ENCODE assay signal across 1 cellular context in the genomic region with DNA sequence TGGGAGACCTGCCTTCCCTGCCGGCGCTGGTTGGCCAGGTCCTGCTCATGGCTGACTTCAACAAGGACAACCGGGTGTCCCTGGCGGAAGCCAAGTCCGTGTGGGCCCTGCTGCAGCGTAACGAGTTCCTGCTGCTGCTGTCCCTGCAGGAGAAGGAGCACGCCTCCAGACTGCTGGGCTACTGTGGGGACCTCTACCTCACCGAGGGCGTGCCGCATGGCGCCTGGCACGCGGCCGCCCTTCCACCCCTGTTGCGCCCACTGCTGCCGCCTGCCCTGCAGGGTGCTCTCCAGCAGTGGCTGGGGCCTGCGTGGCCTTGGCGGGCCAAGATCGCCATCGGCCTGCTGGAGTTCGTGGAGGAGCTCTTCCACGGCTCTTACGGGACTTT.
TF ChIP-seq lines count a peak whose summit lies in the region.

No MANE protein-coding gene starts in this region.

TF ChIP-seq in WTC11, 78 proteins besides CTCF, POLR2A, EP300 and RAD21:
- TF ChIP-seq, protein P1, sequence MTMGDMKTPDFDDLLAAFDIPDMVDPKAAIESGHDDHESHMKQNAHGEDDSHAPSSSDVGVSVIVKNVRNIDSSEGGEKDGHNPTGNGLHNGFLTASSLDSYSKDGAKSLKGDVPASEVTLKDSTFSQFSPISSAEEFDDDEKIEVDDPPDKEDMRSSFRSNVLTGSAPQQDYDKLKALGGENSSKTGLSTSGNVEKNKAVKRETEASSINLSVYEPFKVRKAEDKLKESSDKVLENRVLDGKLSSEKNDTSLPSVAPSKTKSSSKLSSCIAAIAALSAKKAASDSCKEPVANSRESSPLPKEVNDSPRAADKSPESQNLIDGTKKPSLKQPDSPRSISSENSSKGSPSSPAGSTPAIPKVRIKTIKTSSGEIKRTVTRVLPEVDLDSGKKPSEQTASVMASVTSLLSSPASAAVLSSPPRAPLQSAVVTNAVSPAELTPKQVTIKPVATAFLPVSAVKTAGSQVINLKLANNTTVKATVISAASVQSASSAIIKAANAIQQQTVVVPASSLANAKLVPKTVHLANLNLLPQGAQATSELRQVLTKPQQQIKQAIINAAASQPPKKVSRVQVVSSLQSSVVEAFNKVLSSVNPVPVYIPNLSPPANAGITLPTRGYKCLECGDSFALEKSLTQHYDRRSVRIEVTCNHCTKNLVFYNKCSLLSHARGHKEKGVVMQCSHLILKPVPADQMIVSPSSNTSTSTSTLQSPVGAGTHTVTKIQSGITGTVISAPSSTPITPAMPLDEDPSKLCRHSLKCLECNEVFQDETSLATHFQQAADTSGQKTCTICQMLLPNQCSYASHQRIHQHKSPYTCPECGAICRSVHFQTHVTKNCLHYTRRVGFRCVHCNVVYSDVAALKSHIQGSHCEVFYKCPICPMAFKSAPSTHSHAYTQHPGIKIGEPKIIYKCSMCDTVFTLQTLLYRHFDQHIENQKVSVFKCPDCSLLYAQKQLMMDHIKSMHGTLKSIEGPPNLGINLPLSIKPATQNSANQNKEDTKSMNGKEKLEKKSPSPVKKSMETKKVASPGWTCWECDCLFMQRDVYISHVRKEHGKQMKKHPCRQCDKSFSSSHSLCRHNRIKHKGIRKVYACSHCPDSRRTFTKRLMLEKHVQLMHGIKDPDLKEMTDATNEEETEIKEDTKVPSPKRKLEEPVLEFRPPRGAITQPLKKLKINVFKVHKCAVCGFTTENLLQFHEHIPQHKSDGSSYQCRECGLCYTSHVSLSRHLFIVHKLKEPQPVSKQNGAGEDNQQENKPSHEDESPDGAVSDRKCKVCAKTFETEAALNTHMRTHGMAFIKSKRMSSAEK (CRISPR knock-in tag; IDR thresholded peaks at IDR 0.05; ENCODE audit: borderline replicate concordance): no peak
- TF ChIP-seq, protein P2, sequence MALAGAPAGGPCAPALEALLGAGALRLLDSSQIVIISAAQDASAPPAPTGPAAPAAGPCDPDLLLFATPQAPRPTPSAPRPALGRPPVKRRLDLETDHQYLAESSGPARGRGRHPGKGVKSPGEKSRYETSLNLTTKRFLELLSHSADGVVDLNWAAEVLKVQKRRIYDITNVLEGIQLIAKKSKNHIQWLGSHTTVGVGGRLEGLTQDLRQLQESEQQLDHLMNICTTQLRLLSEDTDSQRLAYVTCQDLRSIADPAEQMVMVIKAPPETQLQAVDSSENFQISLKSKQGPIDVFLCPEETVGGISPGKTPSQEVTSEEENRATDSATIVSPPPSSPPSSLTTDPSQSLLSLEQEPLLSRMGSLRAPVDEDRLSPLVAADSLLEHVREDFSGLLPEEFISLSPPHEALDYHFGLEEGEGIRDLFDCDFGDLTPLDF (CRISPR knock-in tag; IDR thresholded peaks at IDR 0.05): no peak
- TF ChIP-seq, protein P3, sequence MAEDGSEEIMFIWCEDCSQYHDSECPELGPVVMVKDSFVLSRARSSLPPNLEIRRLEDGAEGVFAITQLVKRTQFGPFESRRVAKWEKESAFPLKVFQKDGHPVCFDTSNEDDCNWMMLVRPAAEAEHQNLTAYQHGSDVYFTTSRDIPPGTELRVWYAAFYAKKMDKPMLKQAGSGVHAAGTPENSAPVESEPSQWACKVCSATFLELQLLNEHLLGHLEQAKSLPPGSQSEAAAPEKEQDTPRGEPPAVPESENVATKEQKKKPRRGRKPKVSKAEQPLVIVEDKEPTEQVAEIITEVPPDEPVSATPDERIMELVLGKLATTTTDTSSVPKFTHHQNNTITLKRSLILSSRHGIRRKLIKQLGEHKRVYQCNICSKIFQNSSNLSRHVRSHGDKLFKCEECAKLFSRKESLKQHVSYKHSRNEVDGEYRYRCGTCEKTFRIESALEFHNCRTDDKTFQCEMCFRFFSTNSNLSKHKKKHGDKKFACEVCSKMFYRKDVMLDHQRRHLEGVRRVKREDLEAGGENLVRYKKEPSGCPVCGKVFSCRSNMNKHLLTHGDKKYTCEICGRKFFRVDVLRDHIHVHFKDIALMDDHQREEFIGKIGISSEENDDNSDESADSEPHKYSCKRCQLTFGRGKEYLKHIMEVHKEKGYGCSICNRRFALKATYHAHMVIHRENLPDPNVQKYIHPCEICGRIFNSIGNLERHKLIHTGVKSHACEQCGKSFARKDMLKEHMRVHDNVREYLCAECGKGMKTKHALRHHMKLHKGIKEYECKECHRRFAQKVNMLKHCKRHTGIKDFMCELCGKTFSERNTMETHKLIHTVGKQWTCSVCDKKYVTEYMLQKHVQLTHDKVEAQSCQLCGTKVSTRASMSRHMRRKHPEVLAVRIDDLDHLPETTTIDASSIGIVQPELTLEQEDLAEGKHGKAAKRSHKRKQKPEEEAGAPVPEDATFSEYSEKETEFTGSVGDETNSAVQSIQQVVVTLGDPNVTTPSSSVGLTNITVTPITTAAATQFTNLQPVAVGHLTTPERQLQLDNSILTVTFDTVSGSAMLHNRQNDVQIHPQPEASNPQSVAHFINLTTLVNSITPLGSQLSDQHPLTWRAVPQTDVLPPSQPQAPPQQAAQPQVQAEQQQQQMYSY (CRISPR knock-in tag; IDR thresholded peaks at IDR 0.05): no peak
- TF ChIP-seq, protein P4, sequence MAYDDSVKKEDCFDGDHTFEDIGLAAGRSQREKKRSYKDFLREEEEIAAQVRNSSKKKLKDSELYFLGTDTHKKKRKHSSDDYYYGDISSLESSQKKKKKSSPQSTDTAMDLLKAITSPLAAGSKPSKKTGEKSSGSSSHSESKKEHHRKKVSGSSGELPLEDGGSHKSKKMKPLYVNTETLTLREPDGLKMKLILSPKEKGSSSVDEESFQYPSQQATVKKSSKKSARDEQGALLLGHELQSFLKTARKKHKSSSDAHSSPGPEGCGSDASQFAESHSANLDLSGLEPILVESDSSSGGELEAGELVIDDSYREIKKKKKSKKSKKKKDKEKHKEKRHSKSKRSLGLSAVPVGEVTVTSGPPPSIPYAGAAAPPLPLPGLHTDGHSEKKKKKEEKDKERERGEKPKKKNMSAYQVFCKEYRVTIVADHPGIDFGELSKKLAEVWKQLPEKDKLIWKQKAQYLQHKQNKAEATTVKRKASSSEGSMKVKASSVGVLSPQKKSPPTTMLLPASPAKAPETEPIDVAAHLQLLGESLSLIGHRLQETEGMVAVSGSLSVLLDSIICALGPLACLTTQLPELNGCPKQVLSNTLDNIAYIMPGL (CRISPR knock-in tag; IDR thresholded peaks at IDR 0.05): no peak
- TF ChIP-seq, protein P5, sequence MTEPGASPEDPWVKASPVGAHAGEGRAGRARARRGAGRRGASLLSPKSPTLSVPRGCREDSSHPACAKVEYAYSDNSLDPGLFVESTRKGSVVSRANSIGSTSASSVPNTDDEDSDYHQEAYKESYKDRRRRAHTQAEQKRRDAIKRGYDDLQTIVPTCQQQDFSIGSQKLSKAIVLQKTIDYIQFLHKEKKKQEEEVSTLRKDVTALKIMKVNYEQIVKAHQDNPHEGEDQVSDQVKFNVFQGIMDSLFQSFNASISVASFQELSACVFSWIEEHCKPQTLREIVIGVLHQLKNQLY (CRISPR knock-in tag; IDR thresholded peaks at IDR 0.05): 0 out of 2 replicates have a peak, but pooled peaks have one; percentile 61
- TF ChIP-seq NR2C2 (CRISPR knock-in tag; IDR thresholded peaks at IDR 0.05): no peak
- TF ChIP-seq, protein P6, sequence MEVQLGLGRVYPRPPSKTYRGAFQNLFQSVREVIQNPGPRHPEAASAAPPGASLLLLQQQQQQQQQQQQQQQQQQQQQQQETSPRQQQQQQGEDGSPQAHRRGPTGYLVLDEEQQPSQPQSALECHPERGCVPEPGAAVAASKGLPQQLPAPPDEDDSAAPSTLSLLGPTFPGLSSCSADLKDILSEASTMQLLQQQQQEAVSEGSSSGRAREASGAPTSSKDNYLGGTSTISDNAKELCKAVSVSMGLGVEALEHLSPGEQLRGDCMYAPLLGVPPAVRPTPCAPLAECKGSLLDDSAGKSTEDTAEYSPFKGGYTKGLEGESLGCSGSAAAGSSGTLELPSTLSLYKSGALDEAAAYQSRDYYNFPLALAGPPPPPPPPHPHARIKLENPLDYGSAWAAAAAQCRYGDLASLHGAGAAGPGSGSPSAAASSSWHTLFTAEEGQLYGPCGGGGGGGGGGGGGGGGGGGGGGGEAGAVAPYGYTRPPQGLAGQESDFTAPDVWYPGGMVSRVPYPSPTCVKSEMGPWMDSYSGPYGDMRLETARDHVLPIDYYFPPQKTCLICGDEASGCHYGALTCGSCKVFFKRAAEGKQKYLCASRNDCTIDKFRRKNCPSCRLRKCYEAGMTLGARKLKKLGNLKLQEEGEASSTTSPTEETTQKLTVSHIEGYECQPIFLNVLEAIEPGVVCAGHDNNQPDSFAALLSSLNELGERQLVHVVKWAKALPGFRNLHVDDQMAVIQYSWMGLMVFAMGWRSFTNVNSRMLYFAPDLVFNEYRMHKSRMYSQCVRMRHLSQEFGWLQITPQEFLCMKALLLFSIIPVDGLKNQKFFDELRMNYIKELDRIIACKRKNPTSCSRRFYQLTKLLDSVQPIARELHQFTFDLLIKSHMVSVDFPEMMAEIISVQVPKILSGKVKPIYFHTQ (CRISPR knock-in tag; IDR thresholded peaks at IDR 0.05): 0 out of 2 replicates have a peak, but pooled peaks have one; percentile 50
- TF ChIP-seq IRF2 (CRISPR knock-in tag; IDR thresholded peaks at IDR 0.05; ENCODE audit: borderline replicate concordance, low read depth): 0 out of 2 replicates have a peak, but pooled peaks have one; percentile 51
- 0 out of 2 replicates have a peak, but pooled peaks have one; percentile 13 for TF ChIP-seq FOXP1 (CRISPR knock-in tag; IDR thresholded peaks at IDR 0.05; ENCODE audit: borderline replicate concordance)
- TF ChIP-seq ZBTB21 (CRISPR knock-in tag; IDR thresholded peaks at IDR 0.05; ENCODE audit: borderline replicate concordance): no peak
- TF ChIP-seq RORB (CRISPR knock-in tag; IDR thresholded peaks at IDR 0.05): no peak
- 0 out of 2 replicates have a peak, but pooled peaks have one; percentile 29 for TF ChIP-seq MYBL2 (CRISPR knock-in tag; IDR thresholded peaks at IDR 0.05)
- TF ChIP-seq, protein P7, sequence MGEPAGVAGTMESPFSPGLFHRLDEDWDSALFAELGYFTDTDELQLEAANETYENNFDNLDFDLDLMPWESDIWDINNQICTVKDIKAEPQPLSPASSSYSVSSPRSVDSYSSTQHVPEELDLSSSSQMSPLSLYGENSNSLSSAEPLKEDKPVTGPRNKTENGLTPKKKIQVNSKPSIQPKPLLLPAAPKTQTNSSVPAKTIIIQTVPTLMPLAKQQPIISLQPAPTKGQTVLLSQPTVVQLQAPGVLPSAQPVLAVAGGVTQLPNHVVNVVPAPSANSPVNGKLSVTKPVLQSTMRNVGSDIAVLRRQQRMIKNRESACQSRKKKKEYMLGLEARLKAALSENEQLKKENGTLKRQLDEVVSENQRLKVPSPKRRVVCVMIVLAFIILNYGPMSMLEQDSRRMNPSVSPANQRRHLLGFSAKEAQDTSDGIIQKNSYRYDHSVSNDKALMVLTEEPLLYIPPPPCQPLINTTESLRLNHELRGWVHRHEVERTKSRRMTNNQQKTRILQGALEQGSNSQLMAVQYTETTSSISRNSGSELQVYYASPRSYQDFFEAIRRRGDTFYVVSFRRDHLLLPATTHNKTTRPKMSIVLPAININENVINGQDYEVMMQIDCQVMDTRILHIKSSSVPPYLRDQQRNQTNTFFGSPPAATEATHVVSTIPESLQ (CRISPR knock-in tag; IDR thresholded peaks at IDR 0.05): no peak
- TF ChIP-seq, protein P8, sequence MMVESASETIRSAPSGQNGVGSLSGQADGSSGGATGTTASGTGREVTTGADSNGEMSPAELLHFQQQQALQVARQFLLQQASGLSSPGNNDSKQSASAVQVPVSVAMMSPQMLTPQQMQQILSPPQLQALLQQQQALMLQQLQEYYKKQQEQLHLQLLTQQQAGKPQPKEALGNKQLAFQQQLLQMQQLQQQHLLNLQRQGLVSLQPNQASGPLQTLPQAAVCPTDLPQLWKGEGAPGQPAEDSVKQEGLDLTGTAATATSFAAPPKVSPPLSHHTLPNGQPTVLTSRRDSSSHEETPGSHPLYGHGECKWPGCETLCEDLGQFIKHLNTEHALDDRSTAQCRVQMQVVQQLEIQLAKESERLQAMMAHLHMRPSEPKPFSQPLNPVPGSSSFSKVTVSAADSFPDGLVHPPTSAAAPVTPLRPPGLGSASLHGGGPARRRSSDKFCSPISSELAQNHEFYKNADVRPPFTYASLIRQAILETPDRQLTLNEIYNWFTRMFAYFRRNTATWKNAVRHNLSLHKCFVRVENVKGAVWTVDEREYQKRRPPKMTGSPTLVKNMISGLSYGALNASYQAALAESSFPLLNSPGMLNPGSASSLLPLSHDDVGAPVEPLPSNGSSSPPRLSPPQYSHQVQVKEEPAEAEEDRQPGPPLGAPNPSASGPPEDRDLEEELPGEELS (CRISPR knock-in tag; IDR thresholded peaks at IDR 0.05): no peak
- TF ChIP-seq ELF4 (CRISPR knock-in tag; IDR thresholded peaks at IDR 0.05; ENCODE audit: low read depth): no peak
- TF ChIP-seq NFATC4 (CRISPR knock-in tag; IDR thresholded peaks at IDR 0.05): no peak
- no peak for TF ChIP-seq TCF7 (CRISPR knock-in tag; IDR thresholded peaks at IDR 0.05; ENCODE audit: low read depth)
- TF ChIP-seq NFE2L1 (CRISPR knock-in tag; IDR thresholded peaks at IDR 0.05): no peak
- TF ChIP-seq CBFB (CRISPR knock-in tag; IDR thresholded peaks at IDR 0.05; ENCODE audit: low read depth): no peak
- TF ChIP-seq, protein P9, sequence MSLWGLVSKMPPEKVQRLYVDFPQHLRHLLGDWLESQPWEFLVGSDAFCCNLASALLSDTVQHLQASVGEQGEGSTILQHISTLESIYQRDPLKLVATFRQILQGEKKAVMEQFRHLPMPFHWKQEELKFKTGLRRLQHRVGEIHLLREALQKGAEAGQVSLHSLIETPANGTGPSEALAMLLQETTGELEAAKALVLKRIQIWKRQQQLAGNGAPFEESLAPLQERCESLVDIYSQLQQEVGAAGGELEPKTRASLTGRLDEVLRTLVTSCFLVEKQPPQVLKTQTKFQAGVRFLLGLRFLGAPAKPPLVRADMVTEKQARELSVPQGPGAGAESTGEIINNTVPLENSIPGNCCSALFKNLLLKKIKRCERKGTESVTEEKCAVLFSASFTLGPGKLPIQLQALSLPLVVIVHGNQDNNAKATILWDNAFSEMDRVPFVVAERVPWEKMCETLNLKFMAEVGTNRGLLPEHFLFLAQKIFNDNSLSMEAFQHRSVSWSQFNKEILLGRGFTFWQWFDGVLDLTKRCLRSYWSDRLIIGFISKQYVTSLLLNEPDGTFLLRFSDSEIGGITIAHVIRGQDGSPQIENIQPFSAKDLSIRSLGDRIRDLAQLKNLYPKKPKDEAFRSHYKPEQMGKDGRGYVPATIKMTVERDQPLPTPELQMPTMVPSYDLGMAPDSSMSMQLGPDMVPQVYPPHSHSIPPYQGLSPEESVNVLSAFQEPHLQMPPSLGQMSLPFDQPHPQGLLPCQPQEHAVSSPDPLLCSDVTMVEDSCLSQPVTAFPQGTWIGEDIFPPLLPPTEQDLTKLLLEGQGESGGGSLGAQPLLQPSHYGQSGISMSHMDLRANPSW (CRISPR knock-in tag; conservative IDR thresholded peaks at IDR 0.05; ENCODE audit: low read depth): no peak
- TF ChIP-seq TP53 (CRISPR knock-in tag; IDR thresholded peaks at IDR 0.05): no peak
- TF ChIP-seq, protein P10, sequence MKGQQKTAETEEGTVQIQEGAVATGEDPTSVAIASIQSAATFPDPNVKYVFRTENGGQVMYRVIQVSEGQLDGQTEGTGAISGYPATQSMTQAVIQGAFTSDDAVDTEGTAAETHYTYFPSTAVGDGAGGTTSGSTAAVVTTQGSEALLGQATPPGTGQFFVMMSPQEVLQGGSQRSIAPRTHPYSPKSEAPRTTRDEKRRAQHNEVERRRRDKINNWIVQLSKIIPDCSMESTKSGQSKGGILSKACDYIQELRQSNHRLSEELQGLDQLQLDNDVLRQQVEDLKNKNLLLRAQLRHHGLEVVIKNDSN (CRISPR knock-in tag; IDR thresholded peaks at IDR 0.05): no peak
- TF ChIP-seq, protein P11, sequence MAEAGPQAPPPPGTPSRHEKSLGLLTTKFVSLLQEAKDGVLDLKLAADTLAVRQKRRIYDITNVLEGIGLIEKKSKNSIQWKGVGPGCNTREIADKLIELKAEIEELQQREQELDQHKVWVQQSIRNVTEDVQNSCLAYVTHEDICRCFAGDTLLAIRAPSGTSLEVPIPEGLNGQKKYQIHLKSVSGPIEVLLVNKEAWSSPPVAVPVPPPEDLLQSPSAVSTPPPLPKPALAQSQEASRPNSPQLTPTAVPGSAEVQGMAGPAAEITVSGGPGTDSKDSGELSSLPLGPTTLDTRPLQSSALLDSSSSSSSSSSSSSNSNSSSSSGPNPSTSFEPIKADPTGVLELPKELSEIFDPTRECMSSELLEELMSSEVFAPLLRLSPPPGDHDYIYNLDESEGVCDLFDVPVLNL (CRISPR knock-in tag; IDR thresholded peaks at IDR 0.05; ENCODE audit: borderline replicate concordance, low read depth): no peak
- TF ChIP-seq PRRX2 (CRISPR knock-in tag; IDR thresholded peaks at IDR 0.05): peak; percentile 51
